In genomic region chr16:46830902-46831647, GRCh38 we compare ENCODE assay signal across 1 cellular context.
A peak's percentile ranks its signal among the peaks of the same experiment; 100 is the strongest.
TF ChIP-seq lines count a peak whose summit lies in the region.

Gene C16orf87 (minus strand): TSS chr16:46831180. CDS start chr16:46831149, 31 bp downstream.

TF ChIP-seq in GM12878, 131 proteins besides CTCF, POLR2A, EP300 and RAD21 (continued from another document and continues in another):
- TF ChIP-seq USF2 (IDR thresholded peaks at IDR 0.05; ENCODE audit: borderline replicate concordance, low read depth, low read length) (no peak), YBX1 (IDR thresholded peaks at IDR 0.05) (no peak), RFX5 (IDR thresholded peaks at IDR 0.05; ENCODE audit: low read depth, low read length) (no peak), EED (IDR thresholded peaks at IDR 0.05; ENCODE audit: low read depth) (no peak), ELK1 (IDR thresholded peaks at IDR 0.05; ENCODE audit: low read depth, low read length) (no peak), SIX5 (IDR thresholded peaks at IDR 0.05; ENCODE audit: low read depth, low read length, severe bottlenecking) (no peak), RAD51 (IDR thresholded peaks at IDR 0.05) (no peak), NFIC (IDR thresholded peaks at IDR 0.05; ENCODE audit: low read depth, low read length) (no peak), SMARCA5 (IDR thresholded peaks at IDR 0.05) (peak; percentile 41; the same call in 1 of the 2 replicates), SREBF1 (IDR thresholded peaks at IDR 0.05; ENCODE audit: low read length) (no peak), HDGF (IDR thresholded peaks at IDR 0.05) (no peak), CBFB (IDR thresholded peaks at IDR 0.05; ENCODE audit: low read depth) (no peak), POLR2AphosphoS5 (IDR thresholded peaks at IDR 0.05; ENCODE audit: low read length) (peak; percentile 78), FOS (IDR thresholded peaks at IDR 0.05; ENCODE audit: borderline replicate concordance, extremely low read depth, insufficient read length) (no peak), SIN3A (IDR thresholded peaks at IDR 0.05; ENCODE audit: low read depth, low read length) (no peak), SMAD5 (IDR thresholded peaks at IDR 0.05; ENCODE audit: low read depth) (no peak), MEF2B (IDR thresholded peaks at IDR 0.05; ENCODE audit: partially characterized antibody, poor library complexity, severe bottlenecking) (no peak), BMI1 (IDR thresholded peaks at IDR 0.05; ENCODE audit: borderline replicate concordance) (no peak), MAX (IDR thresholded peaks at IDR 0.05; ENCODE audit: low read depth, low read length) (peak; percentile 70), IRF4 (IDR thresholded peaks at IDR 0.05; ENCODE audit: low read depth, low read length) (no peak), SP1 (IDR thresholded peaks at IDR 0.05; ENCODE audit: low read depth, low read length) (peak; percentile 82), YY1 (IDR thresholded peaks at IDR 0.05; ENCODE audit: low read depth, low read length) (peak; percentile 89), NR2F1 (conservative IDR thresholded peaks at IDR 0.05) (peak; percentile 53), MTA3 (IDR thresholded peaks at IDR 0.05; ENCODE audit: borderline replicate concordance, low read length) (no peak), TARDBP (IDR thresholded peaks at IDR 0.05; ENCODE audit: borderline replicate concordance) (no peak), RBBP5 (conservative IDR thresholded peaks at IDR 0.05) (no peak; the same call in 1 of the 2 replicates), PAX8 (IDR thresholded peaks at IDR 0.05) (no peak), MTA2 (IDR thresholded peaks at IDR 0.05; ENCODE audit: low read depth) (no peak), SREBF2 (IDR thresholded peaks at IDR 0.05; ENCODE audit: low read length) (no peak), RELA (IDR thresholded peaks at IDR 0.05; ENCODE audit: borderline replicate concordance, partially characterized antibody) (peak; percentile 72), HDAC6 (IDR thresholded peaks at IDR 0.05; ENCODE audit: unreplicated experiment) (no peak), ESRRA (IDR thresholded peaks at IDR 0.05; ENCODE audit: low read length) (0 out of 2 replicates have a peak, but pooled peaks have one; percentile 46), ZBTB40 (IDR thresholded peaks at IDR 0.05; ENCODE audit: borderline replicate concordance) (no peak), HCFC1 (IDR thresholded peaks at IDR 0.05; ENCODE audit: low read length) (no peak), HDAC2 (IDR thresholded peaks at IDR 0.05) (no peak), ATF7 (IDR thresholded peaks at IDR 0.05; ENCODE audit: low read depth) (no peak), ZSCAN29 (IDR thresholded peaks at IDR 0.05) (no peak), LARP7 (IDR thresholded peaks at IDR 0.05) (0 out of 2 replicates have a peak, but pooled peaks have one; percentile 78), MYC (IDR thresholded peaks at IDR 0.05; ENCODE audit: insufficient read depth, insufficient read length, insufficient replicate concordance, low read length, severe bottlenecking) (no peak), BRCA1 (IDR thresholded peaks at IDR 0.05; ENCODE audit: low read depth, low read length) (no peak), CEBPB (IDR thresholded peaks at IDR 0.05; ENCODE audit: borderline replicate concordance in 1 of 2, low read depth in 2 of 2, low read length in 2 of 2) (no peak), POU2F2 (IDR thresholded peaks at IDR 0.05; ENCODE audit: borderline replicate concordance, low read depth, low read length) (no peak), NKRF (conservative IDR thresholded peaks at IDR 0.05) (peak; percentile 46; the same call in 1 of the 2 replicates)
- TF ChIP-seq, protein P1, sequence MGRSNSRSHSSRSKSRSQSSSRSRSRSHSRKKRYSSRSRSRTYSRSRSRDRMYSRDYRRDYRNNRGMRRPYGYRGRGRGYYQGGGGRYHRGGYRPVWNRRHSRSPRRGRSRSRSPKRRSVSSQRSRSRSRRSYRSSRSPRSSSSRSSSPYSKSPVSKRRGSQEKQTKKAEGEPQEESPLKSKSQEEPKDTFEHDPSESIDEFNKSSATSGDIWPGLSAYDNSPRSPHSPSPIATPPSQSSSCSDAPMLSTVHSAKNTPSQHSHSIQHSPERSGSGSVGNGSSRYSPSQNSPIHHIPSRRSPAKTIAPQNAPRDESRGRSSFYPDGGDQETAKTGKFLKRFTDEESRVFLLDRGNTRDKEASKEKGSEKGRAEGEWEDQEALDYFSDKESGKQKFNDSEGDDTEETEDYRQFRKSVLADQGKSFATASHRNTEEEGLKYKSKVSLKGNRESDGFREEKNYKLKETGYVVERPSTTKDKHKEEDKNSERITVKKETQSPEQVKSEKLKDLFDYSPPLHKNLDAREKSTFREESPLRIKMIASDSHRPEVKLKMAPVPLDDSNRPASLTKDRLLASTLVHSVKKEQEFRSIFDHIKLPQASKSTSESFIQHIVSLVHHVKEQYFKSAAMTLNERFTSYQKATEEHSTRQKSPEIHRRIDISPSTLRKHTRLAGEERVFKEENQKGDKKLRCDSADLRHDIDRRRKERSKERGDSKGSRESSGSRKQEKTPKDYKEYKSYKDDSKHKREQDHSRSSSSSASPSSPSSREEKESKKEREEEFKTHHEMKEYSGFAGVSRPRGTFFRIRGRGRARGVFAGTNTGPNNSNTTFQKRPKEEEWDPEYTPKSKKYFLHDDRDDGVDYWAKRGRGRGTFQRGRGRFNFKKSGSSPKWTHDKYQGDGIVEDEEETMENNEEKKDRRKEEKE (IDR thresholded peaks at IDR 0.05): no peak
- TF ChIP-seq, protein P2, sequence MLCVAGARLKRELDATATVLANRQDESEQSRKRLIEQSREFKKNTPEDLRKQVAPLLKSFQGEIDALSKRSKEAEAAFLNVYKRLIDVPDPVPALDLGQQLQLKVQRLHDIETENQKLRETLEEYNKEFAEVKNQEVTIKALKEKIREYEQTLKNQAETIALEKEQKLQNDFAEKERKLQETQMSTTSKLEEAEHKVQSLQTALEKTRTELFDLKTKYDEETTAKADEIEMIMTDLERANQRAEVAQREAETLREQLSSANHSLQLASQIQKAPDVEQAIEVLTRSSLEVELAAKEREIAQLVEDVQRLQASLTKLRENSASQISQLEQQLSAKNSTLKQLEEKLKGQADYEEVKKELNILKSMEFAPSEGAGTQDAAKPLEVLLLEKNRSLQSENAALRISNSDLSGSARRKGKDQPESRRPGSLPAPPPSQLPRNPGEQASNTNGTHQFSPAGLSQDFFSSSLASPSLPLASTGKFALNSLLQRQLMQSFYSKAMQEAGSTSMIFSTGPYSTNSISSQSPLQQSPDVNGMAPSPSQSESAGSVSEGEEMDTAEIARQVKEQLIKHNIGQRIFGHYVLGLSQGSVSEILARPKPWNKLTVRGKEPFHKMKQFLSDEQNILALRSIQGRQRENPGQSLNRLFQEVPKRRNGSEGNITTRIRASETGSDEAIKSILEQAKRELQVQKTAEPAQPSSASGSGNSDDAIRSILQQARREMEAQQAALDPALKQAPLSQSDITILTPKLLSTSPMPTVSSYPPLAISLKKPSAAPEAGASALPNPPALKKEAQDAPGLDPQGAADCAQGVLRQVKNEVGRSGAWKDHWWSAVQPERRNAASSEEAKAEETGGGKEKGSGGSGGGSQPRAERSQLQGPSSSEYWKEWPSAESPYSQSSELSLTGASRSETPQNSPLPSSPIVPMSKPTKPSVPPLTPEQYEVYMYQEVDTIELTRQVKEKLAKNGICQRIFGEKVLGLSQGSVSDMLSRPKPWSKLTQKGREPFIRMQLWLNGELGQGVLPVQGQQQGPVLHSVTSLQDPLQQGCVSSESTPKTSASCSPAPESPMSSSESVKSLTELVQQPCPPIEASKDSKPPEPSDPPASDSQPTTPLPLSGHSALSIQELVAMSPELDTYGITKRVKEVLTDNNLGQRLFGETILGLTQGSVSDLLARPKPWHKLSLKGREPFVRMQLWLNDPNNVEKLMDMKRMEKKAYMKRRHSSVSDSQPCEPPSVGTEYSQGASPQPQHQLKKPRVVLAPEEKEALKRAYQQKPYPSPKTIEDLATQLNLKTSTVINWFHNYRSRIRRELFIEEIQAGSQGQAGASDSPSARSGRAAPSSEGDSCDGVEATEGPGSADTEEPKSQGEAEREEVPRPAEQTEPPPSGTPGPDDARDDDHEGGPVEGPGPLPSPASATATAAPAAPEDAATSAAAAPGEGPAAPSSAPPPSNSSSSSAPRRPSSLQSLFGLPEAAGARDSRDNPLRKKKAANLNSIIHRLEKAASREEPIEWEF (IDR thresholded peaks at IDR 0.05; ENCODE audit: insufficient replicate concordance, low read depth, low read length): no peak
- TF ChIP-seq, protein P3, sequence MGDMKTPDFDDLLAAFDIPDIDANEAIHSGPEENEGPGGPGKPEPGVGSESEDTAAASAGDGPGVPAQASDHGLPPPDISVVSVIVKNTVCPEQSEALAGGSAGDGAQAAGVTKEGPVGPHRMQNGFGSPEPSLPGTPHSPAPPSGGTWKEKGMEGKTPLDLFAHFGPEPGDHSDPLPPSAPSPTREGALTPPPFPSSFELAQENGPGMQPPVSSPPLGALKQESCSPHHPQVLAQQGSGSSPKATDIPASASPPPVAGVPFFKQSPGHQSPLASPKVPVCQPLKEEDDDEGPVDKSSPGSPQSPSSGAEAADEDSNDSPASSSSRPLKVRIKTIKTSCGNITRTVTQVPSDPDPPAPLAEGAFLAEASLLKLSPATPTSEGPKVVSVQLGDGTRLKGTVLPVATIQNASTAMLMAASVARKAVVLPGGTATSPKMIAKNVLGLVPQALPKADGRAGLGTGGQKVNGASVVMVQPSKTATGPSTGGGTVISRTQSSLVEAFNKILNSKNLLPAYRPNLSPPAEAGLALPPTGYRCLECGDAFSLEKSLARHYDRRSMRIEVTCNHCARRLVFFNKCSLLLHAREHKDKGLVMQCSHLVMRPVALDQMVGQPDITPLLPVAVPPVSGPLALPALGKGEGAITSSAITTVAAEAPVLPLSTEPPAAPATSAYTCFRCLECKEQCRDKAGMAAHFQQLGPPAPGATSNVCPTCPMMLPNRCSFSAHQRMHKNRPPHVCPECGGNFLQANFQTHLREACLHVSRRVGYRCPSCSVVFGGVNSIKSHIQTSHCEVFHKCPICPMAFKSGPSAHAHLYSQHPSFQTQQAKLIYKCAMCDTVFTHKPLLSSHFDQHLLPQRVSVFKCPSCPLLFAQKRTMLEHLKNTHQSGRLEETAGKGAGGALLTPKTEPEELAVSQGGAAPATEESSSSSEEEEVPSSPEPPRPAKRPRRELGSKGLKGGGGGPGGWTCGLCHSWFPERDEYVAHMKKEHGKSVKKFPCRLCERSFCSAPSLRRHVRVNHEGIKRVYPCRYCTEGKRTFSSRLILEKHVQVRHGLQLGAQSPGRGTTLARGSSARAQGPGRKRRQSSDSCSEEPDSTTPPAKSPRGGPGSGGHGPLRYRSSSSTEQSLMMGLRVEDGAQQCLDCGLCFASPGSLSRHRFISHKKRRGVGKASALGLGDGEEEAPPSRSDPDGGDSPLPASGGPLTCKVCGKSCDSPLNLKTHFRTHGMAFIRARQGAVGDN (IDR thresholded peaks at IDR 0.05): peak; percentile 80
